Comparison of ENCODE assay signal across 8 cellular contexts in genomic region chrX:47836164-47837072, GRCh38. TPM values are rescaled to one million over a fixed set of nuclear protein-coding genes. Genes with fewer than 3 reads are reported as not detected.
A peak's percentile ranks its signal among the peaks of the same experiment; 100 is the strongest.
DNase-seq lines count a peak whose midpoint lies in the region; ATAC-seq and TF ChIP-seq lines count a peak whose summit lies in the region.

Gene ZNF81, plus strand, starts transcription at chrX:47836902. Its CDS starts 9,366 bp downstream, at chrX:47846268.

- H2AFZ ChIP-seq in KMS-11 (ENCODE audit: low read depth), result peak within 1 kb of the TSS; percentile 85

- DNase-seq in DMS79 treated with DMSO at 0.1 percent for 48 hours (lab: John Stamatoyannopoulos, UW), result peak; percentile 82
- peak; percentile 88 for DNase-seq in Panc1 (ENCODE audit: low read depth, low spot score)
- peak; percentile 91 to 93 for DNase-seq in activated T-cell treated with anti-CD3 and anti-CD28 coated beads, Interleukin-2, amount 50 U/mL, for 48 hours
- DNase-seq in stimulated activated CD8-positive, alpha-beta memory T cell treated with anti-CD3 and anti-CD28 coated beads, Interleukin-7, amount 100 ng/mL, for 1 hour (ENCODE audit: low read depth in 2 of 2), result peak; percentile 75 to 81

- POLR2A ChIA-PET in Panc1 (lab: Charles Lee), result interaction anchor here (0.6 kb wide), 1 partner anchor 17 kb away, joined by 4 read pairs; no protein-coding TSS in a partner anchor

- peaks cover 20% of the 10 kb centered on the region for H3K4me1 ChIP-seq in KMS-11 (ENCODE audit: low read depth, poor library complexity, severe bottlenecking)
- H3K4me1 ChIP-seq in Panc1 (ENCODE audit: control insufficient read depth, insufficient read depth, low read length), result peaks cover 3% of the 10 kb centered on the region; the same call in 1 of the 2 replicates
- H3K4me1 ChIP-seq in muscle layer of colon (ENCODE audit: insufficient read depth, low read length), result no peaks in the 10 kb centered on the region

- H3K4me3 ChIP-seq in KMS-11 (IDR thresholded peaks at IDR 0.05; ENCODE audit: insufficient read depth, low read depth, low read length), result no peak within 1 kb of the TSS
- H3K4me3 ChIP-seq in Panc1 (ENCODE audit: low read depth in 2 of 2, low read length in 2 of 2), result peak within 1 kb of the TSS; percentile 69 to 80
- peak within 1 kb of the TSS; percentile 11 to 72 for H3K4me3 ChIP-seq in muscle layer of colon (ENCODE audit: low read depth in 1 of 2, low read length in 2 of 2)

- CTCF ChIA-PET in Panc1 (lab: Charles Lee), result no interaction called here

- no peaks in the 10 kb centered on the region for H3K36me3 ChIP-seq in KMS-11 (ENCODE audit: insufficient read depth)
- no peaks in the 10 kb centered on the region for H3K36me3 ChIP-seq in Panc1 (ENCODE audit: control insufficient read depth, insufficient read depth, low read length)
- no peaks in the 10 kb centered on the region for H3K36me3 ChIP-seq in muscle layer of colon (ENCODE audit: insufficient read depth, low read length)

- H3K27ac ChIP-seq in KMS-11 (peak within 1 kb of the TSS; percentile 43), Panc1 (ENCODE audit: low read length) (peak within 1 kb of the TSS; percentile 83), muscle layer of colon (ENCODE audit: low read depth, low read length) (peak within 1 kb of the TSS; percentile 48)

- ATAC-seq in GM21786 (IDR thresholded peaks at IDR 0.05; ENCODE audit: unreplicated experiment) (peak; percentile 90), Panc1 (peak; percentile 99), esophagus mucosa (peak; percentile 99)

- no peaks in the 10 kb centered on the region for H4K20me1 ChIP-seq in KMS-11 (ENCODE audit: insufficient read depth)

- in situ Hi-C loops in Panc1 (cut with HindIII; ENCODE audit: low pct_unique_long_range_greater_than_20kb, low sequenced_read_pairs), result no loop called here

- intact Hi-C loops in Panc1 (cut with micrococcal nuclease; ENCODE audit: unreplicated experiment), result no loop called here

- H3K79me2 ChIP-seq in KMS-11 (ENCODE audit: insufficient read depth, low read depth), result peaks cover 11% of the 10 kb centered on the region; the same call in 1 of the 2 replicates

- H3K4me2 ChIP-seq in KMS-11, result peak within 1 kb of the TSS; percentile 78

- TF ChIP-seq CTCF in KMS-11 (conservative IDR thresholded peaks at IDR 0.05; ENCODE audit: low read depth, low read length) (no peak), Panc1 (IDR thresholded peaks at IDR 0.05) (no peak)

- H3K9me3 ChIP-seq in Panc1 (ENCODE audit: control insufficient read depth, insufficient read depth, low read depth, low read length), result no peaks in the 10 kb centered on the region
- no peaks in the 10 kb centered on the region for H3K9me3 ChIP-seq in muscle layer of colon (ENCODE audit: low read length)

- H3K27me3 ChIP-seq in KMS-11 (ENCODE audit: insufficient read depth, low read depth), result no peaks in the 10 kb centered on the region
- no peaks in the 10 kb centered on the region for H3K27me3 ChIP-seq in Panc1 (ENCODE audit: control insufficient read depth, insufficient read depth, low read length)
- H3K27me3 ChIP-seq in muscle layer of colon (ENCODE audit: control insufficient read depth in 1 of 2, insufficient read depth in 2 of 2, low read length in 2 of 2), result no peaks in the 10 kb centered on the region

- peak within 1 kb of the TSS; percentile 76; the same call in 1 of the 2 replicates for H3K9ac ChIP-seq in KMS-11
- no peak within 1 kb of the TSS for H3K9ac ChIP-seq in muscle layer of colon (ENCODE audit: low read length)

- BruUV-seq in Panc1 (replicated peaks; lab: Mats Ljungman, UMichigan), result TSS peak; percentile 76

RNA-seq across cellular contexts. Expression of gene ZNF81, which starts in this region (rescaled TPM):
- 10.7 TPM for total RNA-seq in Panc1 (2021; ENCODE audit: unreplicated experiment)
- polyA plus RNA-seq in Panc1 (2012; ENCODE audit: insufficient read length), result 3.3 TPM
- 7.8 TPM for total RNA-seq in esophagus mucosa
